Comparison of ENCODE assay signal across 18 cellular contexts in genomic region chr10:88343761-88344484, GRCh38.
DNase-seq lines count a peak whose midpoint lies in the region; ATAC-seq, FAIRE-seq and TF ChIP-seq lines count a peak whose summit lies in the region.
"Had no signal": no experiment of that assay in that cellular context is flagged by ENCODE, and none has a peak within 500 bp of the region (broad histone marks: within the 10 kb centered on the region; RNA-seq: fewer than 3 reads in every experiment).

No MANE protein-coding gene starts in this region.

- peaks cover 22% of the 10 kb centered on the region for H3K4me1 Mint-ChIP-seq in neural progenitor cell
- H3K4me1 Mint-ChIP-seq: activated CD4-positive, alpha-beta memory T cell treated with anti-CD3 and anti-CD28 coated beads, Interleukin-2, amount 10 ng/mL, durations not matched to agents 7 days and 5 days had no signal

- H3K79me2 ChIP-seq in neural progenitor cell (ENCODE audit: low read depth): no peaks in the 10 kb centered on the region

- peaks cover 2% of the 10 kb centered on the region for H3K27me3 Mint-ChIP-seq in neural progenitor cell (ENCODE audit: insufficient read depth, low read depth)
- H3K27me3 Mint-ChIP-seq: activated CD4-positive, alpha-beta memory T cell treated with anti-CD3 and anti-CD28 coated beads, Interleukin-2, amount 10 ng/mL, durations not matched to agents 7 days and 5 days had no signal

- no peak for ATAC-seq in GM21786 (IDR thresholded peaks at IDR 0.05; ENCODE audit: unreplicated experiment)

- H3K27me3 ChIP-seq in neural progenitor cell (no peaks in the 10 kb centered on the region), small intestine (ENCODE audit: control insufficient read depth in 2 of 2, insufficient read depth in 2 of 2, low read length in 2 of 2) (no peaks in the 10 kb centered on the region)
- H3K27me3 ChIP-seq: neutrophil had no signal

- H4K20me1 ChIP-seq in neural progenitor cell (ENCODE audit: low read depth): no peaks in the 10 kb centered on the region

- DNase-seq in AG08395 (ENCODE audit: low spot score) (peak; percentile 2), fibroblast of villous mesenchyme (ENCODE audit: low read depth) (peak; percentile 37), neural progenitor cell (ENCODE audit: low spot score) (no peak), small intestine (no peak), AG20443 (ENCODE audit: low spot score) (no peak), NK-92 (lab: John Stamatoyannopoulos, UW; ENCODE audit: unreplicated experiment) (no peak)
- DNase-seq: activated CD4-positive, alpha-beta memory T cell treated with anti-CD3 and anti-CD28 coated beads, Interleukin-2, amount 10 ng/mL, durations not matched to agents 7 days and 5 days; Karpas-422; NCI-H1436 treated with DMSO at 0.1 percent for 48 hours; NCI-H2227 treated with DMSO at 0.1 percent for 48 hours had no signal

- H3F3A ChIP-seq in neural progenitor cell (ENCODE audit: low read depth): peaks cover 5% of the 10 kb centered on the region

- no peak overlapping the region for H3K4me3 Mint-ChIP-seq in neural progenitor cell
- H3K4me3 Mint-ChIP-seq: activated CD4-positive, alpha-beta memory T cell treated with anti-CD3 and anti-CD28 coated beads, Interleukin-2, amount 10 ng/mL, durations not matched to agents 7 days and 5 days had no signal

- H3K9me3 Mint-ChIP-seq in neural progenitor cell: no peaks in the 10 kb centered on the region
- H3K9me3 Mint-ChIP-seq: activated CD4-positive, alpha-beta memory T cell treated with anti-CD3 and anti-CD28 coated beads, Interleukin-2, amount 10 ng/mL, durations not matched to agents 7 days and 5 days had no signal

- WGBS in small intestine, 3 donors: 61 to 77% (median 71%) methylated on average over 2 of the region's 2 CpGs

- H3K36me3 Mint-ChIP-seq in neural progenitor cell: no peaks in the 10 kb centered on the region

- H3K36me3 ChIP-seq in neural progenitor cell (no peaks in the 10 kb centered on the region), small intestine (ENCODE audit: control insufficient read depth in 2 of 2, insufficient read depth in 2 of 2, low read length in 2 of 2) (no peaks in the 10 kb centered on the region)
- H3K36me3 ChIP-seq: neutrophil had no signal

- H3K4me1 ChIP-seq in neural progenitor cell (peaks cover 20% of the 10 kb centered on the region), small intestine (ENCODE audit: control insufficient read depth in 2 of 2, insufficient read depth in 1 of 2, low read depth in 1 of 2, low read length in 1 of 2) (no peaks in the 10 kb centered on the region)

- H3K4me2 ChIP-seq in neural progenitor cell: peak overlapping the region; percentile 53

- FAIRE-seq in small intestine (lab: Jason Lieb, UNC): no peak
- FAIRE-seq: A204.1, colon, G401.6 had no signal

- no peak for TF ChIP-seq CTCF in VCaP (conservative IDR thresholded peaks at IDR 0.05)
- TF ChIP-seq CTCF in fibroblast of villous mesenchyme (IDR thresholded peaks at IDR 0.05; ENCODE audit: insufficient read depth, low read depth, low read length): no peak
- TF ChIP-seq CTCF in neural progenitor cell (IDR thresholded peaks at IDR 0.05): no peak

- no peaks in the 10 kb centered on the region for H3K9me3 ChIP-seq in neural progenitor cell (ENCODE audit: low read depth)
- H3K9me3 ChIP-seq in small intestine (ENCODE audit: control insufficient read depth, low read depth): no peaks in the 10 kb centered on the region
- H3K9me3 ChIP-seq: neutrophil had no signal

- H3K9ac ChIP-seq in neural progenitor cell: no peak overlapping the region

- H2AFZ ChIP-seq in neural progenitor cell (replicated peaks): peak overlapping the region; percentile 64

- H3K27ac Mint-ChIP-seq in neural progenitor cell: no peak overlapping the region
- H3K27ac Mint-ChIP-seq: activated CD4-positive, alpha-beta memory T cell treated with anti-CD3 and anti-CD28 coated beads, Interleukin-2, amount 10 ng/mL, durations not matched to agents 7 days and 5 days had no signal

- H3K27ac ChIP-seq in VCaP: peak overlapping the region; percentile 6; the same call in 1 of the 2 replicates
- peak overlapping the region; percentile 50 for H3K27ac ChIP-seq in neural progenitor cell
- H3K27ac ChIP-seq in small intestine (ENCODE audit: low read depth in 1 of 2, low read length in 1 of 2): no peak overlapping the region
- H3K27ac ChIP-seq: HL-60, neutrophil, SK-N-MC had no signal

- no peak overlapping the region for H3K4me3 ChIP-seq in fibroblast of villous mesenchyme (ENCODE audit: low read depth, low read length)
- no peak overlapping the region for H3K4me3 ChIP-seq in neural progenitor cell
- no peak overlapping the region for H3K4me3 ChIP-seq in small intestine (ENCODE audit: low read depth in 1 of 2, low read length in 2 of 2)
- H3K4me3 ChIP-seq: SK-N-MC had no signal

Comparison
In these comparisons a context has a peak if more than half of its experiments do, and no peak if none do; other contexts are left out.
1. DNase-seq: peak in AG08395 (single experiment) and fibroblast of villous mesenchyme (single experiment); none in neural progenitor cell (single experiment), small intestine (single experiment), AG20443 (single experiment) and NK-92 (single experiment).
2. H3K27ac ChIP-seq: peak in VCaP (single experiment) and neural progenitor cell (single experiment); none in small intestine (0 of 2).